Comparison of ENCODE assay signal across 24 cellular contexts in genomic region chr11:76658231-76658630, GRCh38. TPM values are rescaled to one million over a fixed set of nuclear protein-coding genes. Genes with fewer than 3 reads are reported as not detected.
DNase-seq lines count a peak whose midpoint lies in the region; ATAC-seq and TF ChIP-seq lines count a peak whose summit lies in the region.
"Had no signal": no experiment of that assay in that cellular context is flagged by ENCODE, and none has a peak within 500 bp of the region (broad histone marks: within the 10 kb centered on the region; RNA-seq: fewer than 3 reads in every experiment).

No MANE protein-coding gene starts in this region.

- no peaks in the 10 kb centered on the region for H3K27me3 ChIP-seq in Peyer's patch
- H3K27me3 ChIP-seq in lower lobe of right lung (ENCODE audit: low read depth): no peaks in the 10 kb centered on the region
- no peaks in the 10 kb centered on the region for H3K27me3 ChIP-seq in transverse colon
- H3K27me3 ChIP-seq: cardiac muscle cell, esophagus squamous epithelium, upper lobe of left lung had no signal

- 56 to 61% methylated on average over 3 of the region's 3 CpGs for WGBS in transverse colon (ENCODE audit: low coverage in 1 of 2), 2 donors

- intact Hi-C loops in cardiac septum (cut with DNase I): no loop called here
- intact Hi-C loops in left cardiac atrium (cut with DNase I): no loop called here
- intact Hi-C loops in lower lobe of right lung (cut with DNase I): no loop called here
- intact Hi-C loops in transverse colon (cut with DNase I; ENCODE audit: low total_unique reads): no loop called here

- H3K36me3 ChIP-seq in Peyer's patch (no peaks in the 10 kb centered on the region), lower lobe of right lung (peaks cover 39% of the 10 kb centered on the region), transverse colon (no peaks in the 10 kb centered on the region)
- H3K36me3 ChIP-seq: cardiac muscle cell had no signal

- H3K9me3 ChIP-seq in Peyer's patch (no peaks in the 10 kb centered on the region), lower lobe of right lung (no peaks in the 10 kb centered on the region), transverse colon (no peaks in the 10 kb centered on the region)
- H3K9me3 ChIP-seq: esophagus squamous epithelium, psoas muscle, upper lobe of left lung had no signal

- TF ChIP-seq CTCF in Peyer's patch (IDR thresholded peaks at IDR 0.05): no peak
- no peak for TF ChIP-seq CTCF in lower lobe of right lung (IDR thresholded peaks at IDR 0.05)
- TF ChIP-seq CTCF in transverse colon (IDR thresholded peaks at IDR 0.05): no peak

- no peak for TF ChIP-seq EP300 in transverse colon (IDR thresholded peaks at IDR 0.05; ENCODE audit: low read depth)

- no peak for TF ChIP-seq POLR2A in Peyer's patch (IDR thresholded peaks at IDR 0.05)
- no peak for TF ChIP-seq POLR2A in transverse colon (IDR thresholded peaks at IDR 0.05)

- in situ Hi-C loops in transverse colon (cut with MboI; ENCODE audit: low pct_ligation_motif_present in 1 of 4, low pct_unique_long_range_greater_than_20kb in 1 of 4, low sequenced_read_pairs in 3 of 4): no loop called here

- H3K4me1 ChIP-seq in Peyer's patch (peaks cover 0 to 23% (median 0%) of the 10 kb centered on the region in 4 donors), lower lobe of right lung (peaks cover 41% of the 10 kb centered on the region), transverse colon (peaks cover 5 to 35% (median 26%) of the 10 kb centered on the region in 4 donors)
- H3K4me1 ChIP-seq: psoas muscle had no signal

- ATAC-seq in left cardiac atrium (no peak), lower lobe of right lung (no peak)
- ATAC-seq in stimulated activated naive CD8-positive, alpha-beta T cell treated with anti-CD3 and anti-CD28 coated beads, Interleukin-15, Interleukin-2, amounts not matched to agents 100 U/mL and 50 U/mL, for 24 hours: no peak
- ATAC-seq: PC-3, psoas muscle had no signal

- H3K27ac ChIP-seq in Peyer's patch (no peak overlapping the region), lower lobe of right lung (peak overlapping the region; percentile 18), transverse colon (no peak overlapping the region)
- H3K27ac ChIP-seq: cardiac muscle cell, KMS-11, psoas muscle had no signal

- DNase-seq in cardiac septum (ENCODE audit: low spot score) (peak; percentile 20), left cardiac atrium (no peak), Peyer's patch (peak in 2 of 3 donors; percentile 11 to 34), lower lobe of right lung (no peak), transverse colon (peak; percentile 3), A172 (ENCODE audit: low spot score) (no peak), EL (no peak)
- no peak for DNase-seq in stimulated activated naive CD8-positive, alpha-beta T cell treated with anti-CD3 and anti-CD28 coated beads, Interleukin-15, Interleukin-2, amounts not matched to agents 100 U/mL and 50 U/mL, for 24 hours
- DNase-seq: activated CD4-positive, alpha-beta memory T cell treated with anti-CD3 and anti-CD28 coated beads, Interleukin-2, amount 10 ng/mL, durations not matched to agents 7 days and 5 days; activated CD4-positive, CD25-positive, alpha-beta regulatory T cell; dermis blood vessel endothelial cell; esophagus squamous epithelium; foreskin melanocyte; NCI-H1436; NCI-H2081 treated with DMSO at 0.1 percent for 48 hours; NCI-H446; NCI-H82; PC-3; psoas muscle; stimulated activated CD4-positive, alpha-beta T cell treated with anti-CD3 and anti-CD28 coated beads, Interleukin-1b, Interleukin-23, amount 100 ng/mL, for 48 hours; stimulated activated CD8-positive, alpha-beta memory T cell treated with anti-CD3 and anti-CD28 coated beads, Interleukin-4, amount 100 ng/mL, for 48 hours; upper lobe of left lung had no signal

- H3K4me3 ChIP-seq in Peyer's patch: no peak overlapping the region
- no peak overlapping the region for H3K4me3 ChIP-seq in lower lobe of right lung
- H3K4me3 ChIP-seq in transverse colon: no peak overlapping the region
- H3K4me3 ChIP-seq: cardiac muscle cell, esophagus squamous epithelium, psoas muscle, upper lobe of left lung had no signal

RNA-seq across cellular contexts. Expression of gene LRRC32, which starts 12.3 kb away (rescaled TPM):
- total RNA-seq in cardiac septum (33.5 TPM), left cardiac atrium (10 to 100 TPM; 43.8 to 88.2 TPM), Peyer's patch (10 to 100 TPM in 3 of 4 donors, 1 to 10 TPM in 1; 4.0 to 36.7 (median 23.0) TPM), lower lobe of right lung (121 TPM), transverse colon (10 to 100 TPM in 1 of 4 donors, 1 to 10 TPM in 3; 5.1 to 11.5 (median 9.1) TPM)
- total RNA-seq in A172 (2014; rRNA removed; shearing (Covaris generic)): not detected in 2 replicates
- total RNA-seq: PC-3 had no signal

Comparison
In these comparisons a context has a peak if more than half of its experiments do, and no peak if none do; other contexts are left out.
1. DNase-seq: peak in cardiac septum (single experiment), Peyer's patch (2 of 3) and transverse colon (single experiment); none in left cardiac atrium (single experiment), lower lobe of right lung (single experiment), stimulated activated naive CD8-positive, alpha-beta T cell treated with anti-CD3 and anti-CD28 coated beads, Interleukin-15, Interleukin-2, amounts not matched to agents 100 U/mL and 50 U/mL, for 24 hours (single experiment), A172 (single experiment) and EL (single experiment).